Comparison of ENCODE assay signal across 17 cellular contexts in the genomic region with DNA sequence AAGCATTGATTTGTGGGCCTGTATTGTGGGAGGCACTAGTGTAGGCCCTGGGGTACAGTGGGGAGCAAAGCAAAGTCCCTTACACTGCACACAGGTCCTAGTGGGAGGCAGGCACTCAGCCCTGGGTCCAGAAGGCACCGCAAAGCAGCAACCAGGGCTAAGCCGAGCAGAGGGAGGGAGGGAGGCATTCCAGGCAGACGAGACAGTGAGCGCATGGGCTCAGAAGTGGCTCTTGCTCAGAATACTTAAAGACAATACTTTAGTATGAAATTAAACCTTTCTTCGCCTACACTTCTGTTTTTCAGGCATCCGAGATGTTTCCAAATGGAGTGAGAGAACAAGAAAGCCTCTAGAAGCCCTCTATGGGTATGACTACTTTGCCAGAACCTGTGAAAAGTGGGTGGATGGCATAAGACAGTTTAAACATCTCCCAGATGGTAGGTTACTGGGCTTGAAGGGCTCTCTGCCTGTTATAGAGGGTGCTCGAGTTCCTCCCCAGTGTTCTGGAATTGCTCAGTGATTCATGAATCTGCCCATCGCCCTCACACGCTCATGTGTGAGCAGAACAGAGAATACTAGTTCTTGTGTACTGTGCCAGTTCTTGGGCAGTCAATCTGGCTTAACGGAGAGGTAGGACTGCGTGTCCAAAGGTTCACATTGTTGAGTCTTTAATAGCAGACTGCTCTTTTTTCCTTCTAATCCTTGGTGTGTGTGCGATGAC. TPM values are rescaled to one million over a fixed set of nuclear protein-coding genes. Genes with fewer than 3 reads are reported as not detected.
DNase-seq lines count a peak whose midpoint lies in the region; ATAC-seq and TF ChIP-seq lines count a peak whose summit lies in the region.
"Had no signal": no experiment of that assay in that cellular context is flagged by ENCODE, and none has a peak within 500 bp of the region (broad histone marks: within the 10 kb centered on the region; RNA-seq: fewer than 3 reads in every experiment).

No MANE protein-coding gene starts in this region.

- H3K4me1 ChIP-seq in MM.1S (ENCODE audit: low read length), result no peaks in the 10 kb centered on the region

- H3K4me3 ChIP-seq in MM.1S (ENCODE audit: low read length), result no peak overlapping the region
- H3K4me3 ChIP-seq: transverse colon had no signal

- no peaks in the 10 kb centered on the region for H4K20me1 ChIP-seq in MM.1S (ENCODE audit: insufficient read depth, low read length)

- DNase-seq in AG08395 (ENCODE audit: low spot score), result peak; percentile 20
- DNase-seq in HK-2 (ENCODE audit: unreplicated experiment), result peak; percentile 30
- peak; percentile 46 for DNase-seq in glomerular visceral epithelial cell (ENCODE audit: extremely low spot score)
- peak; percentile 60 for DNase-seq in occipital lobe (lab: John Stamatoyannopoulos, UW)
- DNase-seq in NCI-H446 (lab: John Stamatoyannopoulos, UW), result no peak
- no peak for DNase-seq in MM.1S
- DNase-seq in GDM1 (lab: John Stamatoyannopoulos, UW), result no peak
- DNase-seq: activated CD4-positive, alpha-beta T cell treated with anti-CD3 and anti-CD28 coated beads, Interleukin-2, amount 50 U/mL, for 4 hours; activated naive CD4-positive, alpha-beta T cell treated with anti-CD3 and anti-CD28 coated beads, Interleukin-2, amount 50 U/mL, for 16 hours; activated T-cell treated with anti-CD3 and anti-CD28 coated beads, Interleukin-2, amount 50 U/mL, for 1 hour; islet precursor cell; NCI-H1436 treated with DMSO at 0.1 percent for 48 hours; right cardiac atrium; stimulated activated naive CD4-positive, alpha-beta T cell; SW 1271; transverse colon had no signal

- H3K9me2 ChIP-seq in MM.1S (replicated peaks; ENCODE audit: insufficient read depth, low read length), result no peaks in the 10 kb centered on the region

- no peak overlapping the region for H3K4me2 ChIP-seq in MM.1S (ENCODE audit: low read depth, low read length)

- no peaks in the 10 kb centered on the region for H3K36me3 ChIP-seq in MM.1S (replicated peaks; ENCODE audit: insufficient read depth, low read length)

- H2AFZ ChIP-seq in MM.1S (ENCODE audit: low read length), result no peak overlapping the region

- H3K79me2 ChIP-seq in MM.1S (ENCODE audit: low read length), result no peaks in the 10 kb centered on the region

- no peaks in the 10 kb centered on the region for H3F3A ChIP-seq in MM.1S (ENCODE audit: insufficient read depth, low read length)

- TF ChIP-seq CTCF in MM.1S (IDR thresholded peaks at IDR 0.05; ENCODE audit: low read length), result no peak

- no peak overlapping the region for H3K27ac ChIP-seq in MM.1S (ENCODE audit: low read length)

- no peaks in the 10 kb centered on the region for H3K9me3 ChIP-seq in MM.1S (replicated peaks; ENCODE audit: insufficient read depth, low read length)
- H3K9me3 ChIP-seq: transverse colon had no signal

- H3K9ac ChIP-seq in MM.1S (ENCODE audit: low read length), result no peak overlapping the region

- H3K27me3 ChIP-seq in MM.1S (replicated peaks; ENCODE audit: insufficient read depth, low read length), result no peaks in the 10 kb centered on the region
- H3K27me3 ChIP-seq: transverse colon had no signal

- no peak for ATAC-seq in GM18861 (IDR thresholded peaks at IDR 0.05; ENCODE audit: unreplicated experiment)
- ATAC-seq: right cardiac atrium had no signal

RNA-seq across cellular contexts. Expression of a gene that starts 18.7 kb away (rescaled TPM):
- total RNA-seq in occipital lobe, result 18.9 TPM

RNA-seq across cellular contexts. Expression of a gene that starts 20.1 kb away (rescaled TPM):
- 1,207 TPM for total RNA-seq in occipital lobe

Comparison
In these comparisons a context has a peak if more than half of its experiments do, and no peak if none do; other contexts are left out.
1. DNase-seq: peak in AG08395 (single experiment), HK-2 (single experiment), glomerular visceral epithelial cell (single experiment) and occipital lobe (single experiment); none in NCI-H446 (0 of 2), MM.1S (single experiment) and GDM1 (single experiment).